ENCODE assay signal across 1 cellular context in genomic region chr14:92659765-92660561, GRCh38.
TF ChIP-seq lines count a peak whose summit lies in the region.

No MANE protein-coding gene starts in this region.

TF ChIP-seq in GM23338, 12 proteins besides CTCF, POLR2A, EP300 and RAD21 (continued from another document):
- TF ChIP-seq ZNF462 (CRISPR knock-in tag; IDR thresholded peaks at IDR 0.05) (no peak), STAT1 (IDR thresholded peaks at IDR 0.05; ENCODE audit: unreplicated experiment) (no peak), EZH2 (IDR thresholded peaks at IDR 0.05; ENCODE audit: low read depth, unreplicated experiment) (no peak), POLR2AphosphoS5 (IDR thresholded peaks at IDR 0.05; ENCODE audit: low read depth) (no peak), ETS1 (IDR thresholded peaks at IDR 0.05) (no peak), NANOG (IDR thresholded peaks at IDR 0.05; ENCODE audit: borderline replicate concordance) (no peak), EZH2phosphoT487 (IDR thresholded peaks at IDR 0.05; ENCODE audit: unreplicated experiment) (no peak)
TF ChIP-seq in GM23338: peak in this region for 0.
